In genomic region chr5:174430940-174431339, GRCh38 we compare ENCODE assay signal across 24 cellular contexts.
"Had no signal": no experiment of that assay in that cellular context is flagged by ENCODE, and none has a peak within 500 bp of the region (broad histone marks: within the 10 kb centered on the region; RNA-seq: fewer than 3 reads in every experiment).

No MANE protein-coding gene starts in this region.

- H3K27ac Mint-ChIP-seq: effector memory CD8-positive, alpha-beta T cell; naive thymus-derived CD4-positive, alpha-beta T cell; nephron; neural progenitor cell; stimulated activated memory B cell treated with anti-CD40 and anti-IgM and Interleukin-4, amounts not matched to agents 10 μg/mL and 1 μg/mL and 100 μg/mL, for 72 hours had no signal

- H3K27ac ChIP-seq: coronary artery, gastrocnemius medialis, neural progenitor cell, psoas muscle, sigmoid colon, spleen, testis, tibial artery, upper lobe of left lung had no signal

- H3K9me3 ChIP-seq: gastrocnemius medialis, psoas muscle, sigmoid colon, spleen, testis, tibial artery, upper lobe of left lung had no signal

- ATAC-seq: effector memory CD8-positive, alpha-beta T cell; gastrocnemius medialis; left lobe of liver; naive thymus-derived CD4-positive, alpha-beta T cell; psoas muscle; right cardiac atrium; stimulated activated memory B cell treated with anti-CD40 and anti-IgM and Interleukin-4, amounts not matched to agents 10 μg/mL and 1 μg/mL and 100 μg/mL, for 72 hours; stimulated activated naive CD8-positive, alpha-beta T cell treated with anti-CD3 and anti-CD28 coated beads, Interleukin-15, Interleukin-2, amounts not matched to agents 100 U/mL and 50 U/mL, for 24 hours had no signal

- H3K36me3 ChIP-seq: gastrocnemius medialis, neural progenitor cell, sigmoid colon, spleen, tibial artery, upper lobe of left lung had no signal

- H3K9ac ChIP-seq: neural progenitor cell had no signal

- DNase-seq: dermis blood vessel endothelial cell; effector memory CD8-positive, alpha-beta T cell; erythroblast; gastrocnemius medialis; head of caudate nucleus; kidney; mesenchymal stem cell; midbrain; naive thymus-derived CD4-positive, alpha-beta T cell; psoas muscle; right cardiac atrium; sigmoid colon; spleen; stimulated activated CD4-positive, alpha-beta T cell treated with anti-CD3 and anti-CD28 coated beads, Interleukin-4, amount 100 ng/mL, for 4 hours; stimulated activated naive CD8-positive, alpha-beta T cell treated with anti-CD3 and anti-CD28 coated beads, Interleukin-15, Interleukin-2, amounts not matched to agents 100 U/mL and 50 U/mL, for 24 hours; substantia nigra; testis; tibial artery; upper lobe of left lung had no signal

- H3K27me3 Mint-ChIP-seq: effector memory CD8-positive, alpha-beta T cell; stimulated activated memory B cell treated with anti-CD40 and anti-IgM and Interleukin-4, amounts not matched to agents 10 μg/mL and 1 μg/mL and 100 μg/mL, for 72 hours had no signal

- H3K9me3 Mint-ChIP-seq: nephron; neural progenitor cell; stimulated activated memory B cell treated with anti-CD40 and anti-IgM and Interleukin-4, amounts not matched to agents 10 μg/mL and 1 μg/mL and 100 μg/mL, for 72 hours had no signal

- H3K4me3 ChIP-seq: coronary artery, gastrocnemius medialis, neural progenitor cell, psoas muscle, sigmoid colon, spleen, testis, tibial artery, upper lobe of left lung had no signal

- H3K4me3 Mint-ChIP-seq: effector memory CD8-positive, alpha-beta T cell; naive thymus-derived CD4-positive, alpha-beta T cell; nephron; neural progenitor cell; stimulated activated memory B cell treated with anti-CD40 and anti-IgM and Interleukin-4, amounts not matched to agents 10 μg/mL and 1 μg/mL and 100 μg/mL, for 72 hours had no signal

- H3K36me3 Mint-ChIP-seq: naive thymus-derived CD4-positive, alpha-beta T cell; stimulated activated memory B cell treated with anti-CD40 and anti-IgM and Interleukin-4, amounts not matched to agents 10 μg/mL and 1 μg/mL and 100 μg/mL, for 72 hours had no signal

- H3K4me1 Mint-ChIP-seq: stimulated activated memory B cell treated with anti-CD40 and anti-IgM and Interleukin-4, amounts not matched to agents 10 μg/mL and 1 μg/mL and 100 μg/mL, for 72 hours had no signal

- H3K4me2 ChIP-seq: neural progenitor cell had no signal

- H2AFZ ChIP-seq: neural progenitor cell had no signal

- H3K27me3 ChIP-seq: neural progenitor cell, testis, upper lobe of left lung had no signal

- H3K4me1 ChIP-seq: gastrocnemius medialis, psoas muscle, sigmoid colon, spleen, tibial artery, upper lobe of left lung had no signal
